ENCODE assay signal across 1 cellular context in the genomic region with DNA sequence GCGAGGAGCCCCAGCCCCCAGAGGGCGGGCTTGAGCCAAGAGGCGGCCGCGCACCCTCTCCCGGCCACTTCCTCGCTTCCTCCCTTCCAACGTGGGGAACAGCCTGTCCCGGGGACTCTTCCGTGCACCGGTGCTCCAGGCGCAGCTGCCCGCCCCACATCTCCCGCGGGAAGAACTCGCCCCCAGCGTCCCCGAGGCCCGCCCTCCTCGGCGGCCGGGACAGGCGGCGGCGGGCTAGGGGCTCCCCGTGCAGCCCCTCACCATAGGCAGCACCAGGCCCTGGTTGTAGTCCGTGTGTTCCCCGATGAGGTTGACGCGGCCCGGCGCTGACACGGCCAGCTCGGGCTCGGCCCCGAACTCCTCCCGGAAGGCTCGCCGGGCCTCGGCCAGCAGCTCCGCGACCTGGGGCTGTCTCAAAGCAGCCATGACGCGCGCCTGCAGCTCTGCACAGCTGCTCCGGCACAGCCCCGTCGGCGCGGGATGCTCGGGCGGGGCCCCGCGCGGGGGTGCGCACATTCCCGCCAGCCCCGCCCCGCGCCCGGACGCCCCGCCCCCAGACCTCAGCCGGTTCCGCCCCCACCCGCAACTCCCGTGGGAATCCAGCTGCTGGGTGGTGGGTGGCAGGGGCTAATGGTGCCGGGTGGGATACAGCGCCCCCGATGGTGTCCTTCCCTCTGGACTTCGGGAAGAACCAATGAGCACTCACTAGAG.
TF ChIP-seq lines count a peak whose summit lies in the region.

TSS of gene GALK1 (minus strand) at position 482 of the 711 bp plus-strand sequence. CDS start at position 426, 56 bp downstream.

TF ChIP-seq in HEK293, 187 proteins besides CTCF, POLR2A, EP300 and RAD21 (continued from another document):
- TF ChIP-seq, protein P1, sequence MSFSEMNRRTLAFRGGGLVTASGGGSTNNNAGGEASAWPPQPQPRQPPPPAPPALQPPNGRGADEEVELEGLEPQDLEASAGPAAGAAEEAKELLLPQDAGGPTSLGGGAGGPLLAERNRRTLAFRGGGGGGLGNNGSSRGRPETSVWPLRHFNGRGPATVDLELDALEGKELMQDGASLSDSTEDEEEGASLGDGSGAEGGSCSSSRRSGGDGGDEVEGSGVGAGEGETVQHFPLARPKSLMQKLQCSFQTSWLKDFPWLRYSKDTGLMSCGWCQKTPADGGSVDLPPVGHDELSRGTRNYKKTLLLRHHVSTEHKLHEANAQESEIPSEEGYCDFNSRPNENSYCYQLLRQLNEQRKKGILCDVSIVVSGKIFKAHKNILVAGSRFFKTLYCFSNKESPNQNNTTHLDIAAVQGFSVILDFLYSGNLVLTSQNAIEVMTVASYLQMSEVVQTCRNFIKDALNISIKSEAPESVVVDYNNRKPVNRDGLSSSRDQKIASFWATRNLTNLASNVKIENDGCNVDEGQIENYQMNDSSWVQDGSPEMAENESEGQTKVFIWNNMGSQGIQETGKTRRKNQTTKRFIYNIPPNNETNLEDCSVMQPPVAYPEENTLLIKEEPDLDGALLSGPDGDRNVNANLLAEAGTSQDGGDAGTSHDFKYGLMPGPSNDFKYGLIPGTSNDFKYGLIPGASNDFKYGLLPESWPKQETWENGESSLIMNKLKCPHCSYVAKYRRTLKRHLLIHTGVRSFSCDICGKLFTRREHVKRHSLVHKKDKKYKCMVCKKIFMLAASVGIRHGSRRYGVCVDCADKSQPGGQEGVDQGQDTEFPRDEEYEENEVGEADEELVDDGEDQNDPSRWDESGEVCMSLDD (tag by site-specific recombination; IDR thresholded peaks at IDR 0.05), result peak; percentile 52; the same call in 1 of the 2 replicates
- TF ChIP-seq INSM2 (tag by site-specific recombination; IDR thresholded peaks at IDR 0.05) (peak; percentile 9; the same call in 1 of the 2 replicates), GLIS2 (tag by site-specific recombination; IDR thresholded peaks at IDR 0.05) (no peak; the same call in 1 of the 2 replicates), ZNF394 (tag by site-specific recombination; IDR thresholded peaks at IDR 0.05; ENCODE audit: borderline replicate concordance) (peak; percentile 47; the same call in 1 of the 2 replicates), GLIS1 (tag by site-specific recombination; IDR thresholded peaks at IDR 0.05) (peak; percentile 15; the same call in 1 of the 2 replicates), ZNF777 (tag by site-specific recombination; IDR thresholded peaks at IDR 0.05; ENCODE audit: borderline replicate concordance) (peak; percentile 91), ZNF391 (tag by site-specific recombination; IDR thresholded peaks at IDR 0.05; ENCODE audit: borderline replicate concordance, low read depth) (peak; percentile 81; the same call in 1 of the 2 replicates), ZFP69B (tag by site-specific recombination; IDR thresholded peaks at IDR 0.05) (no peak), ZBTB8A (tag by site-specific recombination; IDR thresholded peaks at IDR 0.05) (0 out of 2 replicates have a peak, but pooled peaks have one; percentile 17), ZNF248 (tag by site-specific recombination; IDR thresholded peaks at IDR 0.05) (no peak), ZNF221 (tag by site-specific recombination; IDR thresholded peaks at IDR 0.05; ENCODE audit: borderline replicate concordance) (no peak), GLI2 (tag by site-specific recombination; IDR thresholded peaks at IDR 0.05; ENCODE audit: borderline replicate concordance, low read depth) (no peak), ZNF354C (tag by site-specific recombination; IDR thresholded peaks at IDR 0.05; ENCODE audit: borderline replicate concordance, low read depth) (no peak), ZNF473 (tag by site-specific recombination; IDR thresholded peaks at IDR 0.05) (no peak), ZBTB21 (tag by site-specific recombination; IDR thresholded peaks at IDR 0.05) (no peak), ZNF423 (tag by site-specific recombination; IDR thresholded peaks at IDR 0.05) (peak; percentile 62; the same call in 1 of the 2 replicates), ZNF555 (tag by site-specific recombination; conservative IDR thresholded peaks at IDR 0.05) (no peak), ZNF239 (tag by site-specific recombination; IDR thresholded peaks at IDR 0.05) (no peak), ZNF133 (tag by site-specific recombination; IDR thresholded peaks at IDR 0.05) (no peak), ZNF677 (tag by site-specific recombination; IDR thresholded peaks at IDR 0.05) (no peak), ZNF785 (tag by site-specific recombination; IDR thresholded peaks at IDR 0.05) (no peak), SP7 (tag by site-specific recombination; IDR thresholded peaks at IDR 0.05) (peak; percentile 64), KLF16 (tag by site-specific recombination; IDR thresholded peaks at IDR 0.05) (peak; percentile 39; the same call in 1 of the 2 replicates), ZNF654 (tag by site-specific recombination; IDR thresholded peaks at IDR 0.05; ENCODE audit: low read depth) (peak; percentile 24), ZNF76 (tag by site-specific recombination; IDR thresholded peaks at IDR 0.05; ENCODE audit: borderline replicate concordance, low read depth) (peak; percentile 61; the same call in 1 of the 2 replicates), ZNF530 (tag by site-specific recombination; IDR thresholded peaks at IDR 0.05; ENCODE audit: low read depth) (no peak), ZBTB1 (tag by site-specific recombination; IDR thresholded peaks at IDR 0.05) (no peak), ZNF600 (tag by site-specific recombination; IDR thresholded peaks at IDR 0.05) (peak; percentile 85), ZBTB44 (tag by site-specific recombination; IDR thresholded peaks at IDR 0.05) (0 out of 2 replicates have a peak, but pooled peaks have one; percentile 10), ZBTB17 (tag by site-specific recombination; IDR thresholded peaks at IDR 0.05) (peak; percentile 96), PATZ1 (tag by site-specific recombination; IDR thresholded peaks at IDR 0.05) (peak; percentile 59; the same call in 1 of the 2 replicates), ZNF610 (tag by site-specific recombination; IDR thresholded peaks at IDR 0.05; ENCODE audit: borderline replicate concordance) (no peak), ZNF701 (tag by site-specific recombination; IDR thresholded peaks at IDR 0.05) (no peak), SALL2 (tag by site-specific recombination; IDR thresholded peaks at IDR 0.05; ENCODE audit: borderline replicate concordance) (no peak), ZNF366 (tag by site-specific recombination; conservative IDR thresholded peaks at IDR 0.05) (peak; percentile 50; the same call in 1 of the 2 replicates), TCF7L2 (IDR thresholded peaks at IDR 0.05; ENCODE audit: borderline replicate concordance, low read depth, low read length) (no peak), ZNF501 (tag by site-specific recombination; IDR thresholded peaks at IDR 0.05) (peak; percentile 63; the same call in 1 of the 2 replicates), KLF9 (tag by site-specific recombination; IDR thresholded peaks at IDR 0.05; ENCODE audit: low read depth) (no peak; the same call in 1 of the 2 replicates), ZEB2 (tag by site-specific recombination; IDR thresholded peaks at IDR 0.05) (peak; percentile 63; the same call in 1 of the 2 replicates), KLF10 (tag by site-specific recombination; IDR thresholded peaks at IDR 0.05) (peak; percentile 30; the same call in 1 of the 2 replicates), OSR2 (tag by site-specific recombination; IDR thresholded peaks at IDR 0.05) (no peak), ZNF121 (tag by site-specific recombination; IDR thresholded peaks at IDR 0.05) (no peak), ZNF521 (tag by site-specific recombination; IDR thresholded peaks at IDR 0.05) (no peak), ZNF223 (tag by site-specific recombination; IDR thresholded peaks at IDR 0.05) (no peak), ZNF2 (tag by site-specific recombination; IDR thresholded peaks at IDR 0.05) (peak; percentile 74), ZNF335 (tag by site-specific recombination; conservative IDR thresholded peaks at IDR 0.05) (peak; percentile 96), EGR2 (tag by site-specific recombination; IDR thresholded peaks at IDR 0.05; ENCODE audit: low read depth) (peak; percentile 83; the same call in 1 of the 2 replicates), KLF17 (tag by site-specific recombination; IDR thresholded peaks at IDR 0.05) (peak; percentile 46; the same call in 1 of the 2 replicates), ZNF449 (tag by site-specific recombination; IDR thresholded peaks at IDR 0.05) (0 out of 2 replicates have a peak, but pooled peaks have one; percentile 14), ZSCAN5A (tag by site-specific recombination; IDR thresholded peaks at IDR 0.05) (0 out of 2 replicates have a peak, but pooled peaks have one; percentile 39)
- TF ChIP-seq, protein P2, sequence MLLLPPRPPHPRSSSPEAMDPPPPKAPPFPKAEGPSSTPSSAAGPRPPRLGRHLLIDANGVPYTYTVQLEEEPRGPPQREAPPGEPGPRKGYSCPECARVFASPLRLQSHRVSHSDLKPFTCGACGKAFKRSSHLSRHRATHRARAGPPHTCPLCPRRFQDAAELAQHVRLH (tag by site-specific recombination; IDR thresholded peaks at IDR 0.05), result no peak
